ENCODE assay signal across 11 cellular contexts in genomic region chr18:48629730-48630324, GRCh38.
A peak's percentile ranks its signal among the peaks of the same experiment; 100 is the strongest.
DNase-seq lines count a peak whose midpoint lies in the region; ATAC-seq and TF ChIP-seq lines count a peak whose summit lies in the region.
"Had no signal": no experiment of that assay in that cellular context is flagged by ENCODE, and none has a peak within 500 bp of the region (broad histone marks: within the 10 kb centered on the region; RNA-seq: fewer than 3 reads in every experiment).

No MANE protein-coding gene starts in this region.

- H2AFZ ChIP-seq in smooth muscle cell (ENCODE audit: low read depth), result no peak overlapping the region

- peak overlapping the region; percentile 66 for H3K4me2 ChIP-seq in smooth muscle cell

- peak overlapping the region; percentile 84 for H3K27ac Mint-ChIP-seq in HFFc6
- H3K27ac Mint-ChIP-seq: activated B cell treated with CpG ODN at 0.5 μM for 24 hours; activated naive CD8-positive, alpha-beta T cell treated with anti-CD3 and anti-CD28 coated beads for 36 hours had no signal

- WGBS in smooth muscle cell (ENCODE audit: low lambda C conversion rate), result 9% methylated on average over 7 of the region's 7 CpGs

- H3K27me3 ChIP-seq in smooth muscle cell (ENCODE audit: low read depth), result no peaks in the 10 kb centered on the region
- H3K27me3 ChIP-seq: heart left ventricle had no signal

- peaks cover 7% of the 10 kb centered on the region for H3K79me2 ChIP-seq in smooth muscle cell (ENCODE audit: low read depth)

- peaks cover 62% of the 10 kb centered on the region for H3K4me1 Mint-ChIP-seq in HFFc6 (ENCODE audit: low read depth)
- H3K4me1 Mint-ChIP-seq: activated B cell treated with CpG ODN at 0.5 μM for 24 hours; activated naive CD8-positive, alpha-beta T cell treated with anti-CD3 and anti-CD28 coated beads for 36 hours had no signal

- peaks cover 9% of the 10 kb centered on the region for H3K4me1 ChIP-seq in smooth muscle cell (ENCODE audit: low read depth)

- H3K27ac ChIP-seq in smooth muscle cell (ENCODE audit: low read depth), result peak overlapping the region; percentile 95
- H3K27ac ChIP-seq: heart left ventricle had no signal

- H3F3A ChIP-seq in smooth muscle cell (ENCODE audit: low read depth), result peaks cover 5% of the 10 kb centered on the region

- H3K4me3 Mint-ChIP-seq in HFFc6, result peak overlapping the region; percentile 73
- H3K4me3 Mint-ChIP-seq: activated B cell treated with CpG ODN at 0.5 μM for 24 hours; activated naive CD8-positive, alpha-beta T cell treated with anti-CD3 and anti-CD28 coated beads for 36 hours had no signal

- no peaks in the 10 kb centered on the region for H3K9me3 ChIP-seq in smooth muscle cell (replicated peaks; ENCODE audit: low read depth)
- H3K9me3 ChIP-seq: heart left ventricle had no signal

- H3K9me3 Mint-ChIP-seq in HFFc6, result no peaks in the 10 kb centered on the region
- H3K9me3 Mint-ChIP-seq: activated B cell treated with CpG ODN at 0.5 μM for 24 hours; activated naive CD8-positive, alpha-beta T cell treated with anti-CD3 and anti-CD28 coated beads for 36 hours had no signal

- H3K36me3 ChIP-seq in smooth muscle cell (ENCODE audit: low read depth), result no peaks in the 10 kb centered on the region

- H4K20me1 ChIP-seq in smooth muscle cell (ENCODE audit: low read depth), result peaks cover 14% of the 10 kb centered on the region

- H3K36me3 Mint-ChIP-seq in HFFc6 (ENCODE audit: low read depth), result peaks cover 41% of the 10 kb centered on the region
- H3K36me3 Mint-ChIP-seq: activated naive CD8-positive, alpha-beta T cell treated with anti-CD3 and anti-CD28 coated beads for 36 hours had no signal

- no peak for ATAC-seq in HG03025 (IDR thresholded peaks at IDR 0.05; ENCODE audit: low FRiP score, unreplicated experiment)
- ATAC-seq: heart left ventricle had no signal

- peak overlapping the region; percentile 73 for H3K9ac ChIP-seq in smooth muscle cell (ENCODE audit: low read depth)

- no peak for TF ChIP-seq CTCF in HFFc6 (IDR thresholded peaks at IDR 0.05)
- TF ChIP-seq CTCF in smooth muscle cell (IDR thresholded peaks at IDR 0.05; ENCODE audit: borderline replicate concordance, insufficient read depth, poor library complexity, severe bottlenecking), result no peak

- DNase-seq in HFFc6 (peak; percentile 98), amniotic epithelial cell (ENCODE audit: low read depth) (peak; percentile 90), glomerular visceral epithelial cell (ENCODE audit: extremely low spot score) (peak; percentile 91), smooth muscle cell (lab: John Stamatoyannopoulos, UW; ENCODE audit: unreplicated experiment) (no peak), D341Med (ENCODE audit: low spot score) (no peak), NAMALWA (ENCODE audit: low spot score) (no peak), NCI-H510A treated with DMSO at 0.1 percent for 48 hours (lab: John Stamatoyannopoulos, UW) (no peak)
- DNase-seq: activated B cell treated with CpG ODN at 0.5 μM for 24 hours; activated naive CD8-positive, alpha-beta T cell treated with anti-CD3 and anti-CD28 coated beads for 36 hours had no signal

- H3K27me3 Mint-ChIP-seq in HFFc6 (ENCODE audit: insufficient read depth), result peaks cover 2% of the 10 kb centered on the region; the same call in 1 of the 2 replicates
- H3K27me3 Mint-ChIP-seq: activated B cell treated with CpG ODN at 0.5 μM for 24 hours; activated naive CD8-positive, alpha-beta T cell treated with anti-CD3 and anti-CD28 coated beads for 36 hours had no signal

- H3K4me3 ChIP-seq in smooth muscle cell, result no peak overlapping the region
- H3K4me3 ChIP-seq: heart left ventricle had no signal

Comparison
In these comparisons a context has a peak if more than half of its experiments do, and no peak if none do; other contexts are left out.
1. DNase-seq: peak in HFFc6 (single experiment), amniotic epithelial cell (single experiment) and glomerular visceral epithelial cell (single experiment); none in smooth muscle cell (single experiment), D341Med (single experiment), NAMALWA (single experiment) and NCI-H510A treated with DMSO at 0.1 percent for 48 hours (single experiment).